8 cellular contexts compared by ENCODE assay signal in genomic region chr14:54902521-54903420, GRCh38. TPM values are rescaled to one million over a fixed set of nuclear protein-coding genes. Genes with fewer than 3 reads are reported as not detected.
DNase-seq lines count a peak whose midpoint lies in the region; ATAC-seq, FAIRE-seq and TF ChIP-seq lines count a peak whose summit lies in the region.

Gene GCH1, minus strand, starts transcription at chr14:54902826. Its CDS starts 163 bp downstream, at chr14:54902663.

- DNase-seq in GM12891 (ENCODE audit: insufficient read length, low spot score) (peak; percentile 67), NCI-H1092 (lab: John Stamatoyannopoulos, UW) (peak; percentile 84), amygdala (lab: John Stamatoyannopoulos, UW) (peak in 39 of 56 donors; percentile 4 to 69 (median 28)), iPS DF 6.9 (ENCODE audit: low read depth, low spot score) (no peak), GM19240 (ENCODE audit: insufficient read length, low spot score) (no peak)

- FAIRE-seq in GM12891 (lab: Jason Lieb, UNC) = peak; percentile 94

- intact Hi-C loops in T-helper 1 cell treated with Interleukin-12 subunit alpha and Interleukin-12 subunit beta and Interleukin-4 antibody, amounts not matched to agents 30 ng/mL and 1 ng/mL, for 36 hours (cut with micrococcal nuclease) = loop anchor here (1.0 to 10.0 kb wide), 15 partner anchors 8 to 682 kb away; partner anchors contain the start of genes CGRRF1, DLGAP5, FBXO34 and GMFB

- H3K27ac ChIP-seq in iPS DF 6.9 (ENCODE audit: low read length) = no peak within 1 kb of the TSS

- peak within 1 kb of the TSS; percentile 100 for H3K4me2 ChIP-seq in skeletal muscle satellite cell (ENCODE audit: low read length)

- no peaks in the 10 kb centered on the region for H3K9me3 ChIP-seq in iPS DF 6.9 (ENCODE audit: control insufficient read depth, insufficient read depth, low read length)
- no peaks in the 10 kb centered on the region for H3K9me3 ChIP-seq in skeletal muscle satellite cell (replicated peaks; ENCODE audit: low read length)

- H3K9ac ChIP-seq in skeletal muscle satellite cell (ENCODE audit: low read depth, low read length) = peak within 1 kb of the TSS; percentile 67

- H3K36me3 ChIP-seq in iPS DF 6.9 (ENCODE audit: control insufficient read depth, insufficient read depth, low read length) = no peaks in the 10 kb centered on the region
- no peaks in the 10 kb centered on the region for H3K36me3 ChIP-seq in skeletal muscle satellite cell (ENCODE audit: insufficient read depth, low read length)

- peak; percentile 97 for TF ChIP-seq POLR2A in GM12891 (IDR thresholded peaks at IDR 0.05; ENCODE audit: low read depth, low read length)

- ATAC-seq in HG02610 (IDR thresholded peaks at IDR 0.05; ENCODE audit: unreplicated experiment) = peak; percentile 87

- H3K4me1 ChIP-seq in iPS DF 6.9 (ENCODE audit: control insufficient read depth, insufficient read depth, low read length) (no peaks in the 10 kb centered on the region), skeletal muscle satellite cell (ENCODE audit: control insufficient read depth, insufficient read depth, low read length) (peaks cover 8% of the 10 kb centered on the region)

- H3K4me3 ChIP-seq in iPS DF 6.9 (ENCODE audit: low read length) (peak within 1 kb of the TSS; percentile 52; the same call in 1 of the 2 replicates), skeletal muscle satellite cell (ENCODE audit: low read length) (peak within 1 kb of the TSS; percentile 93)

- WGBS in iPS DF 6.9 (ENCODE audit: insufficient coverage, insufficient read length) = no CpG with 5 or more reads among the region's 83 CpGs

- peaks cover 12% of the 10 kb centered on the region for H3K27me3 ChIP-seq in iPS DF 6.9 (ENCODE audit: control insufficient read depth, insufficient read depth, low read length)
- peaks cover 14% of the 10 kb centered on the region for H3K27me3 ChIP-seq in skeletal muscle satellite cell (ENCODE audit: control insufficient read depth, insufficient read depth, low read length)

TF ChIP-seq in GM12891, 5 proteins besides CTCF, POLR2A, EP300 and RAD21:
- TF ChIP-seq TAF1 (IDR thresholded peaks at IDR 0.05; ENCODE audit: low read depth, low read length) (peak; percentile 59; the same call in 1 of the 2 replicates), POU2F2 (IDR thresholded peaks at IDR 0.05; ENCODE audit: low read depth, low read length) (peak; percentile 68), POLR2AphosphoS5 (IDR thresholded peaks at IDR 0.05; ENCODE audit: low read depth, low read length) (peak; percentile 94), SPI1 (IDR thresholded peaks at IDR 0.05; ENCODE audit: low read depth, low read length) (no peak)

RNA-seq across cellular contexts. Expression of gene GCH1, which starts in this region (rescaled TPM):
- 13.7 TPM for polyA plus RNA-seq in GM12891 (2012; ENCODE audit: low read depth, missing spikeins)
- total RNA-seq in T-helper 1 cell treated with Interleukin-12 subunit alpha and Interleukin-12 subunit beta and Interleukin-4 antibody, amounts not matched to agents 30 ng/mL and 1 ng/mL, for 36 hours = 82.9 and 86.0 TPM in 2 replicates
- total RNA-seq in skeletal muscle satellite cell (2012; rRNA removed) = 1.3 and 2.0 TPM in 2 replicates

Comparison
In these comparisons a context has a peak if more than half of its experiments do, and no peak if none do; other contexts are left out.
1. DNase-seq: peak in GM12891 (single experiment), NCI-H1092 (single experiment) and amygdala (39 of 56); none in iPS DF 6.9 (single experiment) and GM19240 (single experiment).